ENCODE assay signal across 1 cellular context in genomic region chr3:125141596-125142417, GRCh38.
TF ChIP-seq lines count a peak whose summit lies in the region.

No MANE protein-coding gene starts in this region.

TF ChIP-seq in H1, 55 proteins besides CTCF, POLR2A, EP300 and RAD21 (continued from another document):
- TF ChIP-seq SIN3A (conservative IDR thresholded peaks at IDR 0.05 in 1 of 2, IDR thresholded peaks at IDR 0.05 in 1 of 2; ENCODE audit: low read depth in 1 of 2, low read length in 2 of 2): 0 out of 4 replicates have a peak, but pooled peaks of 1 of the 2 experiments have one; percentile 16
- peak; percentile 56; the same call in 1 of the 2 replicates for TF ChIP-seq SUZ12 (IDR thresholded peaks at IDR 0.05; ENCODE audit: low read length)
- peak; percentile 5; the same call in 1 of the 2 replicates for TF ChIP-seq CREB1 (IDR thresholded peaks at IDR 0.05)
- peak; percentile 65; the same call in 1 of the 2 replicates for TF ChIP-seq E2F6 (IDR thresholded peaks at IDR 0.05)
- no peak for TF ChIP-seq USF2 (IDR thresholded peaks at IDR 0.05; ENCODE audit: low read length)
- peak; percentile 56 for TF ChIP-seq ASH2L (IDR thresholded peaks at IDR 0.05; ENCODE audit: low read length)
- no peak for TF ChIP-seq FOSL1 (IDR thresholded peaks at IDR 0.05; ENCODE audit: insufficient read depth, low read depth, low read length)
- TF ChIP-seq SAP30 (IDR thresholded peaks at IDR 0.05; ENCODE audit: insufficient read depth, insufficient replicate concordance, low read length): no peak
- TF ChIP-seq CTBP2 (IDR thresholded peaks at IDR 0.05; ENCODE audit: borderline replicate concordance, insufficient read depth, insufficient read length, low read length): no peak
- no peak for TF ChIP-seq TEAD4 (IDR thresholded peaks at IDR 0.05; ENCODE audit: low read depth, low read length)
- 0 out of 4 replicates have a peak, but pooled peaks of 1 of the 2 experiments have one; percentile 25 for TF ChIP-seq HDAC2 (IDR thresholded peaks at IDR 0.05; ENCODE audit: borderline replicate concordance in 1 of 2, low read depth in 2 of 2, low read length in 2 of 2)
- TF ChIP-seq RBBP5 (IDR thresholded peaks at IDR 0.05; ENCODE audit: borderline replicate concordance, low read depth, low read length): peak; percentile 60; the same call in 1 of the 2 replicates
- no peak for TF ChIP-seq YY1 (IDR thresholded peaks at IDR 0.05; ENCODE audit: low read depth, low read length)
- 0 out of 2 replicates have a peak, but pooled peaks have one; percentile 31 for TF ChIP-seq TAF1 (IDR thresholded peaks at IDR 0.05; ENCODE audit: low read depth, low read length)
- TF ChIP-seq MAFK (IDR thresholded peaks at IDR 0.05; ENCODE audit: low read depth, low read length): no peak
